ENCODE assay signal across 8 cellular contexts in the genomic region with DNA sequence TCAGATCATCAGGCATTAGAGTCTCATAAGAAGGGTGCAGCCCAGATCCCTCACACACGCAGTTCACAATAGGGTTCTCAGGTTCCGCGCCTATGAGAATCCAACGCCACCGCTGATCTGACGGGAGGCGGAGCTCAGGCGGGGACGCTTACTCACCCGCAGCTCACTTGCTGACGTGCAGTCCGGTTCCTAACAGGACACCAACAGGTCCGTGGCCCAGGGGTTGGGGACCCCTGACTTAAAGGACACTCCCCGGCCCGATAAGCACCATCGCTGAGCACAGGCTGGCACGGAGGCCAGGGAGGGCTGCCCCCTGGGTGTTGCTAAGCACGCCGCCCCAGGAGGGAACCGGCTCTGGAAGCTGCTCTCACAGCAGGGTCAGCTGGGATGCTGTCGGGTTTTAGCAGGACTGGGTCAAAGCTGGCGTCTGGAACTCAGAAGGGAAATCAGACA. TPM values are rescaled to one million over a fixed set of nuclear protein-coding genes. Genes with fewer than 3 reads are reported as not detected.
A peak's percentile ranks its signal among the peaks of the same experiment; 100 is the strongest.
DNase-seq lines count a peak whose midpoint lies in the region; ATAC-seq and TF ChIP-seq lines count a peak whose summit lies in the region.

No MANE protein-coding gene starts in this region.

- no peaks in the 10 kb centered on the region for H3K9me3 Mint-ChIP-seq in activated B cell treated with CpG ODN at 0.5 μM for 24 hours

- CTCF ChIA-PET in activated B cell treated with CpG ODN at 0.5 μM for 24 hours (lab: Charles Lee), result no interaction called here

- intact Hi-C loops in activated B cell treated with CpG ODN at 0.5 μM for 24 hours (cut with micrococcal nuclease), result no loop called here
- intact Hi-C loops in ovary (cut with DNase I), result no loop called here

- no peaks in the 10 kb centered on the region for H3K27me3 ChIP-seq in ovary

- no peak for TF ChIP-seq EP300 in ovary (IDR thresholded peaks at IDR 0.05)

- no peaks in the 10 kb centered on the region for H3K9me3 ChIP-seq in ovary

- DNase-seq in NCI-H2196 (lab: John Stamatoyannopoulos, UW; ENCODE audit: unreplicated experiment) (peak; percentile 45), NCI-H2196 treated with DMSO at 0.1 percent for 48 hours (lab: John Stamatoyannopoulos, UW; ENCODE audit: unreplicated experiment) (no peak), activated B cell treated with CpG ODN at 0.5 μM for 24 hours (no peak), fibroblast of mammary gland (ENCODE audit: low read depth) (peak; percentile 80), ovary (peak in 4 of 5 donors; percentile 65 to 75 (median 72)), globus pallidus (ENCODE audit: low spot score) (no peak), DMS114 treated with DMSO at 0.1 percent for 48 hours (lab: John Stamatoyannopoulos, UW; ENCODE audit: unreplicated experiment) (no peak)

- H3K36me3 Mint-ChIP-seq in activated B cell treated with CpG ODN at 0.5 μM for 24 hours (ENCODE audit: low read depth), result no peaks in the 10 kb centered on the region

- H3K4me1 Mint-ChIP-seq in activated B cell treated with CpG ODN at 0.5 μM for 24 hours, result peaks cover 17% of the 10 kb centered on the region

- peak overlapping the region in 1 of 2 donors; percentile 22 for H3K27ac ChIP-seq in ovary

- POLR2A ChIA-PET in activated B cell treated with CpG ODN at 0.5 μM for 24 hours (lab: Charles Lee), result interaction anchor here (0.8 kb wide), 1 partner anchor 70 kb away, joined by 3 read pairs; the partner anchor contains the start of gene SLC38A10

- no peaks in the 10 kb centered on the region for H3K36me3 ChIP-seq in ovary

- H3K4me3 ChIP-seq in fibroblast of mammary gland (ENCODE audit: control insufficient read depth, low read depth, low read length) (peak overlapping the region; percentile 22), ovary (peak overlapping the region; percentile 12)

- ATAC-seq in activated B cell treated with CpG ODN at 0.5 μM for 24 hours (ENCODE audit: low read depth) (no peak), HG03139 (IDR thresholded peaks at IDR 0.05; ENCODE audit: unreplicated experiment) (no peak)

- no peak for TF ChIP-seq POLR2A in ovary (IDR thresholded peaks at IDR 0.05)

- peak overlapping the region; percentile 51 for H3K4me3 Mint-ChIP-seq in activated B cell treated with CpG ODN at 0.5 μM for 24 hours

- 9 to 22% (median 11%) methylated on average over 18 to 22 of the region's 22 CpGs for WGBS in ovary, 3 donors

- peaks cover 46% of the 10 kb centered on the region for H3K27me3 Mint-ChIP-seq in activated B cell treated with CpG ODN at 0.5 μM for 24 hours

- no peak overlapping the region for H3K27ac Mint-ChIP-seq in activated B cell treated with CpG ODN at 0.5 μM for 24 hours

- peaks cover 10% of the 10 kb centered on the region for H3K4me1 ChIP-seq in ovary (ENCODE audit: insufficient read depth)

- TF ChIP-seq CTCF in activated B cell treated with CpG ODN at 0.5 μM for 24 hours (IDR thresholded peaks at IDR 0.05) (no peak), fibroblast of mammary gland (conservative IDR thresholded peaks at IDR 0.05; ENCODE audit: control insufficient read depth, insufficient read depth, low read depth, low read length) (no peak), ovary (IDR thresholded peaks at IDR 0.05) (no peak)

RNA-seq across cellular contexts. Expression of gene BAHCC1, which starts 30.1 kb away (rescaled TPM):
- total RNA-seq in activated B cell treated with CpG ODN at 0.5 μM for 24 hours (0.13 and 0.42 TPM in 2 replicates), ovary (10 to 100 TPM in 6 of 7 donors, 1 to 10 TPM in 1; 7.6 to 31.9 (median 24.2) TPM)
- 10 to 100 TPM in 1 of 2 donors, 1 to 10 TPM in 1; 1.9 to 16.0 TPM for polyA plus RNA-seq in ovary

Comparison
In these comparisons a context has a peak if more than half of its experiments do, and no peak if none do; other contexts are left out.
1. DNase-seq: peak in NCI-H2196 (single experiment), fibroblast of mammary gland (single experiment) and ovary (4 of 5); none in NCI-H2196 treated with DMSO at 0.1 percent for 48 hours (single experiment), activated B cell treated with CpG ODN at 0.5 μM for 24 hours (single experiment), globus pallidus (single experiment) and DMS114 treated with DMSO at 0.1 percent for 48 hours (single experiment).